Comparison of ENCODE assay signal across 1 cellular context in the genomic region with DNA sequence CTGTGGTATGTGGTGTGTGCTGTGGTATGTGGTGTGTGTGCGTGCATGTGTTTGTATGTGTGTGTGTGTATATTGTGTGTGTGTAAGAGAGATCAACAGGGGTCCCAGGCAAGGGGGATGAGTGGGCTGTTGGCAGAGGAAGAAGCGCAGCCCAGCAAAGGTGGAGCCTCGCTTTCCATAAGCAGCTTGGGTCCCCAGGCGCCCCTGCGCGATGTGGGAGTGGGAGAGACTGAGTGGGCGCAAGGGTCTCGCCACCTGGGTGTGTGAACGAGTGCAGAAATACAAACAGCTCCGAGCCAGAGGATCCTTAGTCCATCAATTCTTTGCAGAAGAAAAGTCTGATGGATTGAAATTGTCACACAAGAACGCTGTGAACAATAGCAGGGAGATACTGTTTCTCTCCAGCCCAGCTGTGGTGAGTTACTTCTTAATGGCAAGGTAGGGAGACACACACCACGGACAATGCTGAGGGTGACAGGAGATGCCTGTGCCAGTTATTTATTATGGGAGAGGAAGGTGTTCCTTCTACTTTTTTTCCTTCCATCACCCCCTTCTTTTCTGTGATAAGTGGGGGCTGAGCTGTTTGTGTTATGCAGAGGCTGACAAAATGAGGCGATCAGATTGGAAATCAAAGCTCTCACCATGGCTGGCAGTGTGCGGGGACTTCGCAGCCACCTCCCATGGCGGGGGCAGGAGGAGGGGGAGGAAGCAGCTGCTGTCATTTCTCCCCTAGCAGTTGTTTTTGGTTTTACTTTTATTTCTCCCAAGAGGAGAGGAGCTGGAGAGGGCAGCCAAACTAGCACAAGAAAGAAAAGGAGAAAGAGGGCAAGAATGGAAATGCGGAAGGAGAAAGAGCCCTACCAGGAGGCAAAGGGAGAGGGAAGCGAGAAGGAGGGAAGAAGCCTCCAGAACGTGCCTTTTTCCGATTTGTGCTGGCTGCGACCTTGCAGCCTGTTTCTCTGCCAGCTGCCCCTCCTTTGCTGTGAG.
TF ChIP-seq lines count a peak whose summit lies in the region.

No MANE protein-coding gene starts in this region.

TF ChIP-seq in IMR-90, 13 proteins besides CTCF, POLR2A, EP300 and RAD21 (continued from another document):
- TF ChIP-seq, protein P1, sequence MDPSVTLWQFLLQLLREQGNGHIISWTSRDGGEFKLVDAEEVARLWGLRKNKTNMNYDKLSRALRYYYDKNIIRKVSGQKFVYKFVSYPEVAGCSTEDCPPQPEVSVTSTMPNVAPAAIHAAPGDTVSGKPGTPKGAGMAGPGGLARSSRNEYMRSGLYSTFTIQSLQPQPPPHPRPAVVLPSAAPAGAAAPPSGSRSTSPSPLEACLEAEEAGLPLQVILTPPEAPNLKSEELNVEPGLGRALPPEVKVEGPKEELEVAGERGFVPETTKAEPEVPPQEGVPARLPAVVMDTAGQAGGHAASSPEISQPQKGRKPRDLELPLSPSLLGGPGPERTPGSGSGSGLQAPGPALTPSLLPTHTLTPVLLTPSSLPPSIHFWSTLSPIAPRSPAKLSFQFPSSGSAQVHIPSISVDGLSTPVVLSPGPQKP (IDR thresholded peaks at IDR 0.05; ENCODE audit: borderline replicate concordance, low read depth, low read length): no peak
